18 cellular contexts compared by ENCODE assay signal in the genomic region with DNA sequence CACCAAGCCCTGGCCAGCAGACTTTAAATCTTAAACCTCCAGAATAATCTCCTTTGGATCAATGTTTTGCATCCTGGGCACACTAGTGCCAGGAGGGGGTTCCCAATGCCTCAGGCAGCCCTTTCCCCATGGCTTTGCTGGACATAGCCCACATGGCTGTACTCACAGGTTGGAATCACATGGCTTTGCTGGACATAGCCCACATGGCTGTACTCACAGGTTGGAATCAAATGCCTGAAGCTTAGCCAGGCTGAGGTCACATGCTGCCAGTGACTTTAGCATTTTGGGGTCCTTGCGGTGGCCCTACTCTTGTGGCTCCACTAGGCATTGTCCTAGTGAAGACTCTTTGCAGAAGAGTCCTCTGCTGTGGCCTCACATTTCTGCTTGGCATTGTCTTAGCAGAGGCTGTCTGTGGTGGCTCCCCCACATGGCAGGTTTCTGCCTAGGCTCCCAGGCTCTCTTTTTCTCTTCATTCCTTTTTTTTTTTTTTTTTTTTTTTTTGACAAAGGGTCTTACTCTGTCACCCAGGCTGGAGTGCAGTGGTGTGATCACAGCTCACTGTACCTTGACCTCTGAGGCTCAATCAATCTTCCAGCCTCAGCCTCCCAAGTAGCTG. TPM values are rescaled to one million over a fixed set of nuclear protein-coding genes. Genes with fewer than 3 reads are reported as not detected.
DNase-seq lines count a peak whose midpoint lies in the region; ATAC-seq, FAIRE-seq and TF ChIP-seq lines count a peak whose summit lies in the region.
"Had no signal": no experiment of that assay in that cellular context is flagged by ENCODE, and none has a peak within 500 bp of the region (broad histone marks: within the 10 kb centered on the region; RNA-seq: fewer than 3 reads in every experiment).

No MANE protein-coding gene starts in this region.

- H3K9ac ChIP-seq in HepG2 (ENCODE audit: insufficient read depth, low read depth, low read length): no peak overlapping the region

- peaks cover 75% of the 10 kb centered on the region for H3K36me3 Mint-ChIP-seq in dendritic cell treated with granulocyte-macrophage colony-stimulating factor and Interleukin-4, amounts not matched to agents 40 ng/mL and 50 ng/mL, for 4 days (ENCODE audit: low read depth)

- H2AFZ ChIP-seq in HepG2 (ENCODE audit: low read length): no peak overlapping the region

- H3K27ac ChIP-seq in right lobe of liver (no peak overlapping the region), HepG2 (ENCODE audit: extremely low read length, insufficient read depth, low read length) (no peak overlapping the region)
- H3K27ac ChIP-seq: SJSA1 had no signal

- in situ Hi-C loops in HepG2 (cut with HindIII; ENCODE audit: extremely low pct_ligation_motif_present, low pct_unique_long_range_greater_than_20kb): no loop called here

- H3K4me1 Mint-ChIP-seq in dendritic cell treated with granulocyte-macrophage colony-stimulating factor and Interleukin-4, amounts not matched to agents 40 ng/mL and 50 ng/mL, for 4 days (ENCODE audit: low read depth): peaks cover 72% of the 10 kb centered on the region

- H3K27me3 ChIP-seq in right lobe of liver (no peaks in the 10 kb centered on the region), HepG2 (ENCODE audit: control insufficient read depth in 1 of 2, insufficient read depth in 2 of 2, low read length in 2 of 2) (no peaks in the 10 kb centered on the region)
- H3K27me3 ChIP-seq: SJSA1 had no signal

- TF ChIP-seq RAD21 in HepG2 (CRISPR knock-in tag; IDR thresholded peaks at IDR 0.05): no peak

- peak overlapping the region; percentile 77 for H3K27ac Mint-ChIP-seq in dendritic cell treated with granulocyte-macrophage colony-stimulating factor and Interleukin-4, amounts not matched to agents 40 ng/mL and 50 ng/mL, for 4 days
- H3K27ac Mint-ChIP-seq: CD4-positive, alpha-beta T cell had no signal

- peak in 3 of 4 donors; percentile 22 to 36 (median 33) for ATAC-seq in right lobe of liver
- ATAC-seq in HepG2: no peak
- ATAC-seq in GM21786 (IDR thresholded peaks at IDR 0.05; ENCODE audit: unreplicated experiment): no peak
- ATAC-seq: Panc1 had no signal

- BruUV-seq in HepG2 (replicated peaks; lab: Mats Ljungman, UMichigan): no TSS peak

- H4K20me1 ChIP-seq in HepG2 (ENCODE audit: insufficient read depth, low read length): no peaks in the 10 kb centered on the region

- H3K4me3 ChIP-seq in right lobe of liver (no peak overlapping the region), HepG2 (replicated peaks in 1 of 3; ENCODE audit: insufficient read depth in 1 of 3, low read depth in 2 of 3, low read length in 3 of 3) (no peak overlapping the region)
- H3K4me3 ChIP-seq: SJSA1 had no signal

- no peak overlapping the region for H3K4me2 ChIP-seq in HepG2 (ENCODE audit: low read depth, low read length)

- no peak overlapping the region for H3K4me3 Mint-ChIP-seq in dendritic cell treated with granulocyte-macrophage colony-stimulating factor and Interleukin-4, amounts not matched to agents 40 ng/mL and 50 ng/mL, for 4 days
- H3K4me3 Mint-ChIP-seq: CD4-positive, alpha-beta T cell had no signal

- no peak for DNase-seq in right lobe of liver
- no peak for DNase-seq in HepG2 (ENCODE audit: low spot score)
- DNase-seq in iPS-NIHi11 (ENCODE audit: low spot score): peak; percentile 27
- DNase-seq in NCI-H748 (lab: John Stamatoyannopoulos, UW; ENCODE audit: unreplicated experiment): no peak
- DNase-seq in cerebellum (ENCODE audit: low spot score): no peak
- DNase-seq: Caco-2; CD4-positive, alpha-beta T cell; H7; NCI-H1105 treated with DMSO at 0.1 percent for 48 hours; NCI-H1694; NCI-H2081 treated with DMSO at 0.1 percent for 48 hours; NCI-H446 treated with DMSO at 0.1 percent for 48 hours; NCI-H69 had no signal

- H3K36me3 ChIP-seq in right lobe of liver (peaks cover 0 to 2% (median 0%) of the 10 kb centered on the region in 4 donors), HepG2 (replicated peaks in 1 of 2; ENCODE audit: control insufficient read depth in 1 of 2, insufficient read depth in 2 of 2, low read length in 2 of 2) (peaks cover 3 to 4% of the 10 kb centered on the region in 2 experiments; a peak in 3 of 5 replicates)
- H3K36me3 ChIP-seq: SJSA1 had no signal

- no peaks in the 10 kb centered on the region for H3K27me3 Mint-ChIP-seq in dendritic cell treated with granulocyte-macrophage colony-stimulating factor and Interleukin-4, amounts not matched to agents 40 ng/mL and 50 ng/mL, for 4 days
- H3K27me3 Mint-ChIP-seq: CD4-positive, alpha-beta T cell had no signal

- POLR2A ChIA-PET in HepG2 (lab: Yijun Ruan, JAX): no interaction called here

- intact Hi-C loops in right lobe of liver (cut with DNase I) (no loop called here), HepG2 (cut with micrococcal nuclease; ENCODE audit: unreplicated experiment) (no loop called here)
- intact Hi-C loops in dendritic cell treated with granulocyte-macrophage colony-stimulating factor and Interleukin-4, amounts not matched to agents 40 ng/mL and 50 ng/mL, for 4 days (cut with micrococcal nuclease): no loop called here

- peaks cover 8% of the 10 kb centered on the region for H3K9me3 Mint-ChIP-seq in dendritic cell treated with granulocyte-macrophage colony-stimulating factor and Interleukin-4, amounts not matched to agents 40 ng/mL and 50 ng/mL, for 4 days
- H3K9me3 Mint-ChIP-seq: CD4-positive, alpha-beta T cell had no signal

- no peak for FAIRE-seq in HepG2 (lab: Jason Lieb, UNC)
- FAIRE-seq: G401.6 had no signal

- no peak for TF ChIP-seq EP300 in HepG2 (IDR thresholded peaks at IDR 0.05; ENCODE audit: low read depth in 2 of 2, low read length in 2 of 2)
- TF ChIP-seq EP300 in HepG2 (CRISPR knock-in tag; IDR thresholded peaks at IDR 0.05; ENCODE audit: borderline replicate concordance): no peak

- no peak for TF ChIP-seq POLR2A in right lobe of liver (IDR thresholded peaks at IDR 0.05)
- no peak for TF ChIP-seq POLR2A in HepG2 (IDR thresholded peaks at IDR 0.05; ENCODE audit: insufficient read depth in 1 of 2, low read depth in 2 of 2, low read length in 2 of 2)

- no peaks in the 10 kb centered on the region for H3K9me3 ChIP-seq in right lobe of liver
- peaks cover 6% of the 10 kb centered on the region for H3K9me3 ChIP-seq in HepG2 (ENCODE audit: low read length)
- H3K9me3 ChIP-seq: SJSA1 had no signal

- WGBS in right lobe of liver (ENCODE audit: insufficient coverage, low coverage, low lambda C conversion rate, missing lambda C conversion rate): 100% methylated on average over 1 of the region's 1 CpG
- no CpG with 5 or more reads among the region's 1 CpG for WGBS in HepG2 (ENCODE audit: low lambda C conversion rate)

- TF ChIP-seq CTCF in right lobe of liver (IDR thresholded peaks at IDR 0.05): no peak
- no peak for TF ChIP-seq CTCF in HepG2 (CRISPR knock-in tag; IDR thresholded peaks at IDR 0.05)

- CTCF ChIA-PET in HepG2 (lab: Yijun Ruan, JAX; ENCODE audit: low intra/inter-chr PET ratio, low total read pairs): no interaction called here

- peaks cover 0 to 34% (median 4%) of the 10 kb centered on the region in 4 donors for H3K4me1 ChIP-seq in right lobe of liver
- peaks cover 18% of the 10 kb centered on the region; the same call in 1 of the 2 replicates for H3K4me1 ChIP-seq in HepG2 (ENCODE audit: insufficient read depth, low read length)
- H3K4me1 ChIP-seq: Caco-2, SJSA1 had no signal

- no peaks in the 10 kb centered on the region for H3K79me2 ChIP-seq in HepG2 (ENCODE audit: insufficient read depth, low read length)

TF ChIP-seq in HepG2, 621 proteins besides CTCF, POLR2A, EP300 and RAD21 (continues in another document):
- TF ChIP-seq, protein P1, sequence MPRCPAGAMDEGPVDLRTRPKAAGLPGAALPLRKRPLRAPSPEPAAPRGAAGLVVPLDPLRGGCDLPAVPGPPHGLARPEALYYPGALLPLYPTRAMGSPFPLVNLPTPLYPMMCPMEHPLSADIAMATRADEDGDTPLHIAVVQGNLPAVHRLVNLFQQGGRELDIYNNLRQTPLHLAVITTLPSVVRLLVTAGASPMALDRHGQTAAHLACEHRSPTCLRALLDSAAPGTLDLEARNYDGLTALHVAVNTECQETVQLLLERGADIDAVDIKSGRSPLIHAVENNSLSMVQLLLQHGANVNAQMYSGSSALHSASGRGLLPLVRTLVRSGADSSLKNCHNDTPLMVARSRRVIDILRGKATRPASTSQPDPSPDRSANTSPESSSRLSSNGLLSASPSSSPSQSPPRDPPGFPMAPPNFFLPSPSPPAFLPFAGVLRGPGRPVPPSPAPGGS (CRISPR knock-in tag; IDR thresholded peaks at IDR 0.05): no peak
- TF ChIP-seq ZFY (CRISPR knock-in tag; IDR thresholded peaks at IDR 0.05) (no peak), ZNF274 (CRISPR knock-in tag; IDR thresholded peaks at IDR 0.05) (no peak)

RNA-seq across cellular contexts. Expression of a gene that starts 13.0 kb away (rescaled TPM):
- total RNA-seq in right lobe of liver (10 to 100 TPM; 17.0 to 42.8 (median 27.8) TPM), HepG2 (2016; rRNA removed; fragmentation: Illumina TruSeq; extraction: Trizol) (5.5 and 9.9 TPM in 2 replicates), cerebellum (6.4 TPM)
- 7.3 and 7.4 TPM in 2 replicates for total RNA-seq in HepG2 (2016; cell fraction: cytosol; rRNA removed; fragmentation: Illumina TruSeq; extraction: Trizol; ENCODE audit: low read depth)
- total RNA-seq in HepG2 (2016; cell fraction: insoluble cytoplasmic fraction; rRNA removed; fragmentation: Illumina TruSeq; extraction: Trizol): 5.0 and 9.9 TPM in 2 replicates
- 4.0 TPM in 2 replicates for total RNA-seq in HepG2 (2016; cell fraction: membrane; rRNA removed; fragmentation: Illumina TruSeq; extraction: Trizol)
- 10.9 and 16.4 TPM in 2 replicates for total RNA-seq in HepG2 (2016; cell fraction: nucleus; rRNA removed; fragmentation: Illumina TruSeq; extraction: Trizol)
- polyA plus RNA-seq in HepG2 (2011; rRNA removed): 10.5 and 10.8 TPM in 2 replicates
- 7.4 and 9.1 TPM in 2 replicates for polyA plus RNA-seq in HepG2 (2011; cell fraction: cytosol; rRNA removed)
- polyA plus RNA-seq in HepG2 (2011; cell fraction: nucleus; rRNA removed): 8.0 and 8.1 TPM in 2 replicates
- polyA plus RNA-seq in HepG2 (2012): 5.6 and 6.4 TPM in 2 replicates
- polyA plus RNA-seq in HepG2 (2016; cell fraction: cytosol; fragmentation: Illumina TruSeq; extraction: Trizol; ENCODE audit: low read depth): 0.65 and 1.3 TPM in 2 replicates
- 4.2 and 5.4 TPM in 2 replicates for polyA plus RNA-seq in HepG2 (2016; cell fraction: insoluble cytoplasmic fraction; fragmentation: Illumina TruSeq; extraction: Trizol; ENCODE audit: low read depth)
- polyA plus RNA-seq in HepG2 (2016; cell fraction: membrane; fragmentation: Illumina TruSeq; extraction: Trizol; ENCODE audit: low read depth): 1.6 and 1.8 TPM in 2 replicates
- polyA plus RNA-seq in HepG2 (2016; cell fraction: nucleus; fragmentation: Illumina TruSeq; extraction: Trizol; ENCODE audit: insufficient read depth, low read depth): 10.5 and 14.8 TPM in 2 replicates
- 13.9 and 28.4 TPM in 2 replicates for polyA minus RNA-seq in HepG2 (2011; rRNA and poly(A)+ RNA removed; ENCODE audit: low replicate concordance)
- polyA minus RNA-seq in HepG2 (2011; cell fraction: cytosol; rRNA and poly(A)+ RNA removed): 9.8 and 11.6 TPM in 2 replicates
- 15.9 and 16.5 TPM in 2 replicates for polyA minus RNA-seq in HepG2 (2011; cell fraction: nucleus; rRNA and poly(A)+ RNA removed)

Comparison
In these comparisons a context has a peak if more than half of its experiments do, and no peak if none do; other contexts are left out.
1. ATAC-seq: peak in right lobe of liver (3 of 4); none in HepG2 (single experiment) and GM21786 (single experiment).